Comparison of ENCODE assay signal across 11 cellular contexts in the genomic region with DNA sequence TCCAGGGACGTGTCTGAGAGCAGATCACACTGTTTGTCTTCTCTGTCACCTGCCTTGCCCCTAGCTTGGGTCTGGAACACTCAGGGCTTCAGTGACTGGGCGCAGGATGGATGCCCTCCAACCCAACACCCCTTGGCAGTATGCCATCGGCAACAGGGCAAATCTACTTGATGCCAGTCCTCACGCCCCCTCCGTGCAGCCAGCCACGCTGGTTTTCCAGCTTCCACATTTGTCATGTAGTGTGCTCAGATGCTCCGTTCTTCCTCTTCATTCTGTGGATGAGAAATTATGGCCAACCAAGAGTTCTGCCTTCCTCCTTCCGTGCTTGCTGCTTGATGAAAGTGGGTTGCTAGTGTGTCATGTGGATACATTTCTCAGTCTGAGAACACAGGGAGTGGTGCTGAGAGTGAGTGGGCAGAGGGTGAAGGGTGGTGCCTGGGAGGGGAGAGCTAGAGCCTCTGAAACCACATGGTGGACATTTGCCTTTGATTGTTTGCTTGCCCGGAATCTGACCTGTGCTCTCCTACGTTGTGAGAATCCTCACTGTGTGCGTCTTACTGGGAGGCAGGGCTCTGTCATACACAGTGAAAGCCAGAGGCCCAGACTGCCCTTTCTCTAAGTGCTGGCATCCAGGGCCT.
A peak's percentile ranks its signal among the peaks of the same experiment; 100 is the strongest.
DNase-seq lines count a peak whose midpoint lies in the region; TF ChIP-seq lines count a peak whose summit lies in the region.
"Had no signal": no experiment of that assay in that cellular context is flagged by ENCODE, and none has a peak within 500 bp of the region (broad histone marks: within the 10 kb centered on the region; RNA-seq: fewer than 3 reads in every experiment).

No MANE protein-coding gene starts in this region.

- peaks cover 12% of the 10 kb centered on the region for H3K4me1 Mint-ChIP-seq in progenitor cell of endocrine pancreas (ENCODE audit: low read depth)
- H3K4me1 Mint-ChIP-seq: central memory CD8-positive, alpha-beta T cell had no signal

- peak overlapping the region; percentile 12 for H3K27ac Mint-ChIP-seq in progenitor cell of endocrine pancreas
- H3K27ac Mint-ChIP-seq: activated CD4-positive, alpha-beta memory T cell treated with anti-CD3 and anti-CD28 coated beads for 36 hours had no signal

- H3K36me3 Mint-ChIP-seq in progenitor cell of endocrine pancreas (ENCODE audit: insufficient read depth) = no peaks in the 10 kb centered on the region
- H3K36me3 Mint-ChIP-seq: activated CD4-positive, alpha-beta memory T cell treated with anti-CD3 and anti-CD28 coated beads for 36 hours had no signal

- H3K4me3 Mint-ChIP-seq in progenitor cell of endocrine pancreas (ENCODE audit: low read depth) = no peak overlapping the region
- H3K4me3 Mint-ChIP-seq: activated CD4-positive, alpha-beta memory T cell treated with anti-CD3 and anti-CD28 coated beads for 36 hours; central memory CD8-positive, alpha-beta T cell had no signal

- TF ChIP-seq CTCF in foreskin fibroblast (IDR thresholded peaks at IDR 0.05; ENCODE audit: low read depth, low read length) (no peak), progenitor cell of endocrine pancreas (IDR thresholded peaks at IDR 0.05; ENCODE audit: unreplicated experiment) (no peak)

- H3K27me3 Mint-ChIP-seq in progenitor cell of endocrine pancreas = peaks cover 9% of the 10 kb centered on the region

- H3K9me3 Mint-ChIP-seq in progenitor cell of endocrine pancreas (ENCODE audit: low read depth) = no peaks in the 10 kb centered on the region
- H3K9me3 Mint-ChIP-seq: activated CD4-positive, alpha-beta memory T cell treated with anti-CD3 and anti-CD28 coated beads for 36 hours; central memory CD8-positive, alpha-beta T cell had no signal

- no peak overlapping the region for H3K4me3 ChIP-seq in foreskin fibroblast (ENCODE audit: low read depth in 1 of 2, low read length in 2 of 2)

- DNase-seq in GM03348 (ENCODE audit: low spot score) = peak; percentile 33
- peak; percentile 63 for DNase-seq in RPMI7951 (ENCODE audit: low read depth)
- peak; percentile 4 to 14 for DNase-seq in foreskin fibroblast
- DNase-seq in progenitor cell of endocrine pancreas (ENCODE audit: low spot score, unreplicated experiment) = no peak
- DNase-seq in GOT3 (lab: John Stamatoyannopoulos, UW) = no peak
- no peak for DNase-seq in ureter (ENCODE audit: low spot score)
- no peak for DNase-seq in NCI-H748 (lab: John Stamatoyannopoulos, UW; ENCODE audit: unreplicated experiment)
- DNase-seq in RPMI8226 = no peak
- DNase-seq: activated CD4-positive, alpha-beta memory T cell treated with anti-CD3 and anti-CD28 coated beads for 36 hours; activated effector memory CD4-positive, alpha-beta T cell treated with Interleukin-2 at 50 U/mL for 16 hours had no signal

Comparison
In these comparisons a context has a peak if more than half of its experiments do, and no peak if none do; other contexts are left out.
1. DNase-seq: peak in GM03348 (single experiment), RPMI7951 (single experiment) and foreskin fibroblast (2 of 2); none in progenitor cell of endocrine pancreas (single experiment), GOT3 (single experiment), ureter (single experiment), NCI-H748 (single experiment) and RPMI8226 (single experiment).